ENCODE assay signal across 8 cellular contexts in the genomic region with DNA sequence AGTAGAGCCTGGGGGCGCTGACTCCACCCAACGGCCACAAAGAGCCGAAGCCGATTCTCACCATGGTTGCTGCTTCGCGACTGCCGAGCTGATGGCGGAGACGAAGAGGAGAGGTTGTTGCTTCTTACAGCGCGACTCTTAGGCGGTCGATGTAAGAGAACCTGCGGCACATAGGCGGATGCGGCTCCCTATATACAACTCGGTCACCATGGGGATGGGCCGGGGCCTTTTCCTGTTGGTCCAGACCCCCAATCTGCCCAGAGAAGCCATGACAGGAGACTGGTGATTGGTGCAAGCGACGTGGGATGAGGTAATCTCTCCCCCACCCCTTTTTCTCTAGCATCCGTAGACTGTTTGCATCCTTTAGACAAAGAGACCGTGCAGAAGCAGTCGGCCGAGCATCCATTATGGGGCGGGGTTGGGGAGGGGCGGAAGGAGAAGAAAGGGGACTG. TPM values are rescaled to one million over a fixed set of nuclear protein-coding genes. Genes with fewer than 3 reads are reported as not detected.
A peak's percentile ranks its signal among the peaks of the same experiment; 100 is the strongest.
DNase-seq lines count a peak whose midpoint lies in the region; ATAC-seq, FAIRE-seq and TF ChIP-seq lines count a peak whose summit lies in the region.

A gene (minus strand): TSS at position 165 of the 452 bp plus-strand sequence. CDS start 101 bp downstream, at position 64.

- H3K4me1 ChIP-seq in A549 (peaks cover 19% of the 10 kb centered on the region), spleen (peaks cover 10 to 38% (median 24%) of the 10 kb centered on the region in 6 donors)

- no peak for TF ChIP-seq EP300 in A549 (IDR thresholded peaks at IDR 0.05)

- intact Hi-C loops in spleen (cut with DNase I; ENCODE audit: low total_unique reads): loop anchor here (2.0 kb wide), 1 partner anchor 58 kb away; a partner anchor contains a TSS

- H3K4me2 ChIP-seq in A549: peak within 1 kb of the TSS; percentile 81

- peak; percentile 95 to 99 for DNase-seq in A549 (ENCODE audit: low read depth in 1 of 2, low spot score in 1 of 2)
- DNase-seq in NCI-H2196 (lab: John Stamatoyannopoulos, UW; ENCODE audit: unreplicated experiment): peak; percentile 98
- DNase-seq in WERI-Rb-1: peak; percentile 98
- peak; percentile 100 for DNase-seq in cardiac fibroblast (ENCODE audit: low read depth in 2 of 2)
- peak; percentile 96 for DNase-seq in iPS-NIHi7 (ENCODE audit: extremely low spot score)
- peak; percentile 98 for DNase-seq in spleen

- H3K27ac ChIP-seq in A549 (peak within 1 kb of the TSS; percentile 90 to 92), WERI-Rb-1 (peak within 1 kb of the TSS; percentile 85), spleen (peak within 1 kb of the TSS; percentile 97 to 100 (median 98))

- POLR2A ChIA-PET in A549 (lab: Yijun Ruan, JAX): interaction anchor here (0.5 to 4.7 kb wide), 19 partner anchors 10 to 120 kb away, joined by 3 to 66 read pairs (median 6); a partner anchor contains a TSS

- under 1% methylated on average over 26 of the region's 26 CpGs for WGBS in A549 (ENCODE audit: missing lambda C conversion rate)
- 0 to 1% (median 1%) methylated on average over 24 to 26 of the region's 26 CpGs for WGBS in spleen, 5 donors

- peaks cover 14% of the 10 kb centered on the region; the same call in 1 of the 2 replicates for H3K36me3 ChIP-seq in WERI-Rb-1
- peaks cover 0 to 33% (median 26%) of the 10 kb centered on the region in 6 donors for H3K36me3 ChIP-seq in spleen

- CTCF ChIA-PET in A549 (lab: Yijun Ruan, JAX): interaction anchor here (1.0 to 2.8 kb wide), 9 partner anchors 9 to 133 kb away, joined by 3 to 20 read pairs (median 3); no protein-coding TSS in a partner anchor

- H3K27me3 ChIP-seq in WERI-Rb-1 (ENCODE audit: insufficient read depth, low read depth, severe bottlenecking): no peaks in the 10 kb centered on the region
- H3K27me3 ChIP-seq in spleen (replicated peaks in 1 of 7): no peaks in the 10 kb centered on the region

- no peak for TF ChIP-seq CTCF in A549 (IDR thresholded peaks at IDR 0.05)
- no peak for TF ChIP-seq CTCF in WERI-Rb-1 (IDR thresholded peaks at IDR 0.05; ENCODE audit: low read depth, low read length)
- TF ChIP-seq CTCF in cardiac fibroblast (IDR thresholded peaks at IDR 0.05; ENCODE audit: low read depth, low read length): no peak
- TF ChIP-seq CTCF in spleen (IDR thresholded peaks at IDR 0.05 in 8 of 11, conservative IDR thresholded peaks at IDR 0.05 in 3 of 11): peak in 1 of 11 experiments; percentile 15

- TF ChIP-seq POLR2A in A549 (IDR thresholded peaks at IDR 0.05; ENCODE audit: low read length): peak; percentile 99
- TF ChIP-seq POLR2A in spleen (IDR thresholded peaks at IDR 0.05): peak; percentile 66 to 95 (median 91)

- H3K9me3 ChIP-seq in A549: no peaks in the 10 kb centered on the region
- H3K9me3 ChIP-seq in WERI-Rb-1 (ENCODE audit: severe bottlenecking): no peaks in the 10 kb centered on the region
- H3K9me3 ChIP-seq in spleen: no peaks in the 10 kb centered on the region

- ATAC-seq in A549 (peak; percentile 95), GM18867 (IDR thresholded peaks at IDR 0.05; ENCODE audit: unreplicated experiment) (peak; percentile 90), HG03108 (IDR thresholded peaks at IDR 0.05; ENCODE audit: unreplicated experiment) (peak; percentile 94)

- no peak for FAIRE-seq in A549 (lab: Jason Lieb, UNC)

- TF ChIP-seq RAD21 in A549 (conservative IDR thresholded peaks at IDR 0.05 in 1 of 2, IDR thresholded peaks at IDR 0.05 in 1 of 2): peak in 1 of 2 experiments; percentile 47; a peak in 3 of 5 replicates

- peak within 1 kb of the TSS; percentile 89 for H3K4me3 ChIP-seq in A549
- peak within 1 kb of the TSS; percentile 94 for H3K4me3 ChIP-seq in WERI-Rb-1 (ENCODE audit: low read depth, low read length)
- H3K4me3 ChIP-seq in cardiac fibroblast (replicated peaks in 1 of 2; ENCODE audit: low read depth in 2 of 2, low read length in 2 of 2): peak within 1 kb of the TSS; percentile 90 to 94
- peak within 1 kb of the TSS; percentile 63 to 90 (median 80) for H3K4me3 ChIP-seq in spleen

TF ChIP-seq in A549, 52 proteins besides CTCF, POLR2A, EP300 and RAD21:
- TF ChIP-seq, protein P1, sequence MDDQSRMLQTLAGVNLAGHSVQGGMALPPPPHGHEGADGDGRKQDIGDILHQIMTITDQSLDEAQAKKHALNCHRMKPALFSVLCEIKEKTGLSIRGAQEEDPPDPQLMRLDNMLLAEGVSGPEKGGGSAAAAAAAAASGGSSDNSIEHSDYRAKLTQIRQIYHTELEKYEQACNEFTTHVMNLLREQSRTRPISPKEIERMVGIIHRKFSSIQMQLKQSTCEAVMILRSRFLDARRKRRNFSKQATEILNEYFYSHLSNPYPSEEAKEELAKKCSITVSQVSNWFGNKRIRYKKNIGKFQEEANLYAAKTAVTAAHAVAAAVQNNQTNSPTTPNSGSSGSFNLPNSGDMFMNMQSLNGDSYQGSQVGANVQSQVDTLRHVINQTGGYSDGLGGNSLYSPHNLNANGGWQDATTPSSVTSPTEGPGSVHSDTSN (IDR thresholded peaks at IDR 0.05): peak; percentile 33; the same call in 1 of the 2 replicates
- TF ChIP-seq ZFP36 (IDR thresholded peaks at IDR 0.05; ENCODE audit: borderline replicate concordance, partially characterized antibody) (no peak), GATA3 (IDR thresholded peaks at IDR 0.05; ENCODE audit: borderline replicate concordance) (no peak), CBX2 (IDR thresholded peaks at IDR 0.05; ENCODE audit: borderline replicate concordance, low read depth) (no peak), HOXA7 (CRISPR knock-in tag; IDR thresholded peaks at IDR 0.05) (no peak), RNF2 (IDR thresholded peaks at IDR 0.05; ENCODE audit: borderline replicate concordance, low read depth) (no peak), HDAC2 (IDR thresholded peaks at IDR 0.05) (peak; percentile 10; the same call in 1 of the 2 replicates), MAZ (IDR thresholded peaks at IDR 0.05; ENCODE audit: borderline replicate concordance, low read depth, low read length) (no peak), CEBPB (IDR thresholded peaks at IDR 0.05) (peak in 1 of 2 experiments; percentile 57; a peak in 1 of 4 replicates), NPAS2 (CRISPR knock-in tag; IDR thresholded peaks at IDR 0.05; ENCODE audit: borderline replicate concordance) (no peak), RFX5 (IDR thresholded peaks at IDR 0.05) (peak; percentile 96), JUN (IDR thresholded peaks at IDR 0.05) (peak; percentile 72 to 91; a peak in 4 of 5 replicates)
- TF ChIP-seq, protein P2, sequence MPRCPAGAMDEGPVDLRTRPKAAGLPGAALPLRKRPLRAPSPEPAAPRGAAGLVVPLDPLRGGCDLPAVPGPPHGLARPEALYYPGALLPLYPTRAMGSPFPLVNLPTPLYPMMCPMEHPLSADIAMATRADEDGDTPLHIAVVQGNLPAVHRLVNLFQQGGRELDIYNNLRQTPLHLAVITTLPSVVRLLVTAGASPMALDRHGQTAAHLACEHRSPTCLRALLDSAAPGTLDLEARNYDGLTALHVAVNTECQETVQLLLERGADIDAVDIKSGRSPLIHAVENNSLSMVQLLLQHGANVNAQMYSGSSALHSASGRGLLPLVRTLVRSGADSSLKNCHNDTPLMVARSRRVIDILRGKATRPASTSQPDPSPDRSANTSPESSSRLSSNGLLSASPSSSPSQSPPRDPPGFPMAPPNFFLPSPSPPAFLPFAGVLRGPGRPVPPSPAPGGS (IDR thresholded peaks at IDR 0.05): peak; percentile 97
- TF ChIP-seq, protein P3, sequence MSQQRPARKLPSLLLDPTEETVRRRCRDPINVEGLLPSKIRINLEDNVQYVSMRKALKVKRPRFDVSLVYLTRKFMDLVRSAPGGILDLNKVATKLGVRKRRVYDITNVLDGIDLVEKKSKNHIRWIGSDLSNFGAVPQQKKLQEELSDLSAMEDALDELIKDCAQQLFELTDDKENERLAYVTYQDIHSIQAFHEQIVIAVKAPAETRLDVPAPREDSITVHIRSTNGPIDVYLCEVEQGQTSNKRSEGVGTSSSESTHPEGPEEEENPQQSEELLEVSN (IDR thresholded peaks at IDR 0.05; ENCODE audit: borderline replicate concordance, low read depth): no peak
- TF ChIP-seq, protein P4, sequence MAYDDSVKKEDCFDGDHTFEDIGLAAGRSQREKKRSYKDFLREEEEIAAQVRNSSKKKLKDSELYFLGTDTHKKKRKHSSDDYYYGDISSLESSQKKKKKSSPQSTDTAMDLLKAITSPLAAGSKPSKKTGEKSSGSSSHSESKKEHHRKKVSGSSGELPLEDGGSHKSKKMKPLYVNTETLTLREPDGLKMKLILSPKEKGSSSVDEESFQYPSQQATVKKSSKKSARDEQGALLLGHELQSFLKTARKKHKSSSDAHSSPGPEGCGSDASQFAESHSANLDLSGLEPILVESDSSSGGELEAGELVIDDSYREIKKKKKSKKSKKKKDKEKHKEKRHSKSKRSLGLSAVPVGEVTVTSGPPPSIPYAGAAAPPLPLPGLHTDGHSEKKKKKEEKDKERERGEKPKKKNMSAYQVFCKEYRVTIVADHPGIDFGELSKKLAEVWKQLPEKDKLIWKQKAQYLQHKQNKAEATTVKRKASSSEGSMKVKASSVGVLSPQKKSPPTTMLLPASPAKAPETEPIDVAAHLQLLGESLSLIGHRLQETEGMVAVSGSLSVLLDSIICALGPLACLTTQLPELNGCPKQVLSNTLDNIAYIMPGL (CRISPR knock-in tag; IDR thresholded peaks at IDR 0.05; ENCODE audit: borderline replicate concordance): no peak
- TF ChIP-seq, protein P5, sequence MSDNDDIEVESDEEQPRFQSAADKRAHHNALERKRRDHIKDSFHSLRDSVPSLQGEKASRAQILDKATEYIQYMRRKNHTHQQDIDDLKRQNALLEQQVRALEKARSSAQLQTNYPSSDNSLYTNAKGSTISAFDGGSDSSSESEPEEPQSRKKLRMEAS (IDR thresholded peaks at IDR 0.05): peak; percentile 70

RNA-seq across cellular contexts. Expression of the gene that starts here (rescaled TPM):
- polyA plus RNA-seq in A549 (2011; rRNA removed): 163 and 231 TPM in 2 replicates
- 298 and 345 TPM in 2 replicates for polyA plus RNA-seq in A549 (2012; cell fraction: cytosol; rRNA removed)
- polyA plus RNA-seq in A549 (2012; cell fraction: nucleus; rRNA removed): 421 and 435 TPM in 2 replicates
- polyA plus RNA-seq in A549 (2017; fragmentation: RNase III; extraction: RNeasy Plus Mini Kit Qiagen cat#74134 plus additional on column Dnase treatment): 218 to 241 TPM (median 222 TPM) in 3 replicates
- polyA minus RNA-seq in A549 (2011; rRNA and poly(A)+ RNA removed): 207 and 253 TPM in 2 replicates
- total RNA-seq in spleen: 100 to 1,000 TPM in 2 of 7 donors, 10 to 100 TPM in 5; 47.2 to 120 (median 71.7) TPM
- 10 to 100 TPM; 52.0 to 68.5 (median 66.4) TPM for polyA plus RNA-seq in spleen

Comparison
In these comparisons a context has a peak if more than half of its experiments do, and no peak if none do; other contexts are left out.
1. Peak in every context shown above with its lines: DNase-seq, ATAC-seq, H3K4me3 ChIP-seq and H3K27ac ChIP-seq.